Comparison of ENCODE assay signal across 19 cellular contexts in the genomic region with DNA sequence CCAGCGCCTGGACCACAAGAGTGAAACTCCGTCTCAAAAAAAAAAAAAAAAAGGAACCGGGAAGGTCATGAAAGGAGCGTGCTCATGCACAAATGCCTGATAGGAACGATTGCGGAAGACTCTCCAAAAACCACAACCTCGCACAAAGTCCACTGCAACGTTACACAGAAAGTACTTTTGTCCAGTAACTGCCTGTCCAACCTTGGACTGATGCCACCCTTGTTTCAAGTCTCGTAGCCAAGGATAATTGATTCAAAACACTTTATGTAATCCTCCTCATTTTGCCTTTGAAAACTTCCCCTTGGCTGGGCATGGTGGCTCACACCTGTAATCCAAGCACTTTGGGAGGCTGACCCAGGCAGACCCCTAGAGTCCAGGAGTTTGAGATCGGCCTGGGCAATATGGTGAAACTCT. TPM values are rescaled to one million over a fixed set of nuclear protein-coding genes. Genes with fewer than 3 reads are reported as not detected.
DNase-seq lines count a peak whose midpoint lies in the region; ATAC-seq, FAIRE-seq and TF ChIP-seq lines count a peak whose summit lies in the region.
"Had no signal": no experiment of that assay in that cellular context is flagged by ENCODE, and none has a peak within 500 bp of the region (broad histone marks: within the 10 kb centered on the region; RNA-seq: fewer than 3 reads in every experiment).

No MANE protein-coding gene starts in this region.

- H3K4me3 ChIP-seq in HepG2 (replicated peaks in 1 of 3; ENCODE audit: insufficient read depth in 1 of 3, low read depth in 2 of 3, low read length in 3 of 3) (no peak overlapping the region), A673 (ENCODE audit: low read depth, low read length, poor library complexity, severe bottlenecking) (no peak overlapping the region)
- H3K4me3 ChIP-seq: PC-9 had no signal

- in situ Hi-C loops in HepG2 (cut with HindIII; ENCODE audit: extremely low pct_ligation_motif_present, low pct_unique_long_range_greater_than_20kb), result no loop called here

- H3K9ac ChIP-seq in HepG2 (ENCODE audit: insufficient read depth, low read depth, low read length), result peak overlapping the region; percentile 47

- no peak overlapping the region for H2AFZ ChIP-seq in HepG2 (ENCODE audit: low read length)
- H2AFZ ChIP-seq: PC-9 had no signal

- DNase-seq in MV-4-11 (lab: John Stamatoyannopoulos, UW) (peak; percentile 96), amniotic epithelial cell (ENCODE audit: low read depth) (peak; percentile 39), HepG2 (ENCODE audit: low spot score) (peak; percentile 98), A673 (ENCODE audit: low spot score) (no peak), T-helper 2 cell (no peak)
- DNase-seq in stimulated activated naive B cell treated with anti-CD40 and anti-IgM and Interleukin-4, amounts not matched to agents 10 μg/mL and 1 μg/mL and 100 μg/mL, for 72 hours, result no peak
- DNase-seq: activated CD4-positive, alpha-beta T cell treated with anti-CD3 and anti-CD28 coated beads, Interleukin-2, amount 50 U/mL, for 1 hour; activated naive CD4-positive, alpha-beta T cell treated with anti-CD3 and anti-CD28 coated beads for 36 hours; foreskin fibroblast; H9; IMR-90; NCI-H2081 treated with DMSO at 0.1 percent for 48 hours; PC-9; right cardiac atrium; stimulated activated CD4-positive, alpha-beta T cell treated with anti-CD3 and anti-CD28 coated beads, Interleukin-1b, Interleukin-23, amount 100 ng/mL, for 48 hours had no signal

- H3K4me1 ChIP-seq in HepG2 (ENCODE audit: insufficient read depth, low read length), result peaks cover 71% of the 10 kb centered on the region
- H3K4me1 ChIP-seq in A673 (ENCODE audit: insufficient read depth, low read length, poor library complexity, severe bottlenecking), result no peaks in the 10 kb centered on the region

- H3K4me2 ChIP-seq in HepG2 (ENCODE audit: low read depth, low read length), result peak overlapping the region; percentile 62
- H3K4me2 ChIP-seq: PC-9 had no signal

- ATAC-seq in HepG2 (peak; percentile 77), GM21381 (IDR thresholded peaks at IDR 0.05; ENCODE audit: unreplicated experiment) (no peak), HG03565 (IDR thresholded peaks at IDR 0.05; ENCODE audit: unreplicated experiment) (no peak)
- no peak for ATAC-seq in stimulated activated naive B cell treated with anti-CD40 and anti-IgM and Interleukin-4, amounts not matched to agents 10 μg/mL and 1 μg/mL and 100 μg/mL, for 72 hours (replicated peaks)

- H3K9me3 Mint-ChIP-seq in stimulated activated naive B cell treated with anti-CD40 and anti-IgM and Interleukin-4, amounts not matched to agents 10 μg/mL and 1 μg/mL and 100 μg/mL, for 72 hours, result no peaks in the 10 kb centered on the region
- H3K9me3 Mint-ChIP-seq: activated naive CD4-positive, alpha-beta T cell treated with anti-CD3 and anti-CD28 coated beads for 36 hours; H9 had no signal

- TF ChIP-seq RAD21 in HepG2 (CRISPR knock-in tag; IDR thresholded peaks at IDR 0.05), result no peak

- peaks cover 5 to 7% of the 10 kb centered on the region in 2 donors for H3K4me1 Mint-ChIP-seq in stimulated activated naive B cell treated with anti-CD40 and anti-IgM and Interleukin-4, amounts not matched to agents 10 μg/mL and 1 μg/mL and 100 μg/mL, for 72 hours
- H3K4me1 Mint-ChIP-seq: H9 had no signal

- H3K4me3 Mint-ChIP-seq in stimulated activated naive B cell treated with anti-CD40 and anti-IgM and Interleukin-4, amounts not matched to agents 10 μg/mL and 1 μg/mL and 100 μg/mL, for 72 hours, result no peak overlapping the region
- H3K4me3 Mint-ChIP-seq: activated naive CD4-positive, alpha-beta T cell treated with anti-CD3 and anti-CD28 coated beads for 36 hours; H9 had no signal

- H3K9me3 ChIP-seq in HepG2 (ENCODE audit: low read length), result no peaks in the 10 kb centered on the region
- no peaks in the 10 kb centered on the region for H3K9me3 ChIP-seq in A673 (ENCODE audit: low read depth, low read length, poor library complexity, severe bottlenecking)

- TF ChIP-seq POLR2A in HepG2 (IDR thresholded peaks at IDR 0.05; ENCODE audit: insufficient read depth in 1 of 2, low read depth in 2 of 2, low read length in 2 of 2), result no peak; a peak in 1 of 4 replicates

- TF ChIP-seq CTCF in HepG2 (CRISPR knock-in tag; IDR thresholded peaks at IDR 0.05) (no peak), A673 (conservative IDR thresholded peaks at IDR 0.05; ENCODE audit: low read depth, low read length) (no peak)

- CTCF ChIA-PET in HepG2 (lab: Yijun Ruan, JAX; ENCODE audit: low intra/inter-chr PET ratio, low total read pairs) (no interaction called here), A673 (lab: Charles Lee) (no interaction called here)

- intact Hi-C loops in HepG2 (cut with micrococcal nuclease; ENCODE audit: unreplicated experiment) (no loop called here), A673 (cut with micrococcal nuclease; ENCODE audit: unreplicated experiment) (no loop called here)

- H3K27me3 ChIP-seq in HepG2 (ENCODE audit: control insufficient read depth in 1 of 2, insufficient read depth in 2 of 2, low read length in 2 of 2) (no peaks in the 10 kb centered on the region), A673 (replicated peaks; ENCODE audit: insufficient read depth, low read depth, low read length, poor library complexity) (no peaks in the 10 kb centered on the region)

- FAIRE-seq in HepG2 (lab: Jason Lieb, UNC), result peak; percentile 97
- FAIRE-seq: colon had no signal

- no peaks in the 10 kb centered on the region for H3K36me3 Mint-ChIP-seq in stimulated activated naive B cell treated with anti-CD40 and anti-IgM and Interleukin-4, amounts not matched to agents 10 μg/mL and 1 μg/mL and 100 μg/mL, for 72 hours

- H3K36me3 ChIP-seq in HepG2 (replicated peaks in 1 of 2; ENCODE audit: control insufficient read depth in 1 of 2, insufficient read depth in 2 of 2, low read length in 2 of 2) (no peaks in the 10 kb centered on the region), A673 (ENCODE audit: insufficient read depth, low read length, poor library complexity, severe bottlenecking) (no peaks in the 10 kb centered on the region)

- POLR2A ChIA-PET in HepG2 (lab: Yijun Ruan, JAX), result interaction anchor here (0.8 to 4.0 kb wide), 4 partner anchors 12 to 110 kb away, joined by 3 to 16 read pairs (median 6); a partner anchor contains a TSS
- POLR2A ChIA-PET in A673 (lab: Charles Lee; ENCODE audit: low non-redundant PET), result no interaction called here

- BruUV-seq in HepG2 (replicated peaks; lab: Mats Ljungman, UMichigan), result no TSS peak
- BruUV-seq in A673 (replicated peaks; lab: Mats Ljungman, UMichigan), result no TSS peak

- WGBS in HepG2 (ENCODE audit: low lambda C conversion rate), result 3% methylated on average over 10 of the region's 10 CpGs

- H3K27ac ChIP-seq in HepG2 (ENCODE audit: extremely low read length, insufficient read depth, low read length) (peak overlapping the region; percentile 95), A673 (ENCODE audit: low read depth, low read length, poor library complexity, severe bottlenecking) (no peak overlapping the region)
- H3K27ac ChIP-seq: PC-9 had no signal

- no peaks in the 10 kb centered on the region for H4K20me1 ChIP-seq in HepG2 (ENCODE audit: insufficient read depth, low read length)

- H3K27ac Mint-ChIP-seq in stimulated activated naive B cell treated with anti-CD40 and anti-IgM and Interleukin-4, amounts not matched to agents 10 μg/mL and 1 μg/mL and 100 μg/mL, for 72 hours, result peak overlapping the region; percentile 33
- H3K27ac Mint-ChIP-seq: activated naive CD4-positive, alpha-beta T cell treated with anti-CD3 and anti-CD28 coated beads for 36 hours; H9 had no signal

- H3K27me3 Mint-ChIP-seq in stimulated activated naive B cell treated with anti-CD40 and anti-IgM and Interleukin-4, amounts not matched to agents 10 μg/mL and 1 μg/mL and 100 μg/mL, for 72 hours, result no peaks in the 10 kb centered on the region

- TF ChIP-seq EP300 in HepG2 (IDR thresholded peaks at IDR 0.05; ENCODE audit: low read depth in 2 of 2, low read length in 2 of 2) (peak; percentile 90 to 94), HepG2 (CRISPR knock-in tag; IDR thresholded peaks at IDR 0.05; ENCODE audit: borderline replicate concordance) (peak; percentile 93)

- H3K79me2 ChIP-seq in HepG2 (ENCODE audit: insufficient read depth, low read length), result peaks cover 15% of the 10 kb centered on the region

RNA-seq across cellular contexts. Expression of a gene that starts 13.7 kb away (rescaled TPM):
- total RNA-seq in HepG2 (2016; rRNA removed; fragmentation: Illumina TruSeq; extraction: Trizol), result not detected in 2 replicates
- not detected in 2 replicates for total RNA-seq in HepG2 (2016; cell fraction: cytosol; rRNA removed; fragmentation: Illumina TruSeq; extraction: Trizol; ENCODE audit: low read depth)
- not detected in 2 replicates for total RNA-seq in HepG2 (2016; cell fraction: insoluble cytoplasmic fraction; rRNA removed; fragmentation: Illumina TruSeq; extraction: Trizol)
- total RNA-seq in HepG2 (2016; cell fraction: membrane; rRNA removed; fragmentation: Illumina TruSeq; extraction: Trizol), result 0.93 TPM in 1 of 2 replicates, not detected in the other
- not detected in 2 replicates for total RNA-seq in HepG2 (2016; cell fraction: nucleus; rRNA removed; fragmentation: Illumina TruSeq; extraction: Trizol)
- 0.73 and 0.85 TPM in 2 replicates for polyA plus RNA-seq in HepG2 (2011; rRNA removed)
- polyA plus RNA-seq in HepG2 (2011; cell fraction: cytosol; rRNA removed), result 1.6 and 1.9 TPM in 2 replicates
- polyA plus RNA-seq in HepG2 (2011; cell fraction: nucleus; rRNA removed), result 1.7 and 2.4 TPM in 2 replicates
- polyA plus RNA-seq in HepG2 (2012), result 0.35 TPM in 1 of 2 replicates, not detected in the other
- polyA plus RNA-seq in HepG2 (2016; cell fraction: cytosol; fragmentation: Illumina TruSeq; extraction: Trizol; ENCODE audit: low read depth), result not detected in 2 replicates
- polyA plus RNA-seq in HepG2 (2016; cell fraction: insoluble cytoplasmic fraction; fragmentation: Illumina TruSeq; extraction: Trizol; ENCODE audit: low read depth), result not detected in 2 replicates
- polyA plus RNA-seq in HepG2 (2016; cell fraction: membrane; fragmentation: Illumina TruSeq; extraction: Trizol; ENCODE audit: low read depth), result 0.63 TPM in 1 of 2 replicates, not detected in the other
- not detected in 2 replicates for polyA plus RNA-seq in HepG2 (2016; cell fraction: nucleus; fragmentation: Illumina TruSeq; extraction: Trizol; ENCODE audit: insufficient read depth, low read depth)
- polyA minus RNA-seq in HepG2 (2011; rRNA and poly(A)+ RNA removed; ENCODE audit: low replicate concordance), result 0.58 TPM in 1 of 2 replicates, not detected in the other
- polyA minus RNA-seq in HepG2 (2011; cell fraction: cytosol; rRNA and poly(A)+ RNA removed), result not detected in 2 replicates
- polyA minus RNA-seq in HepG2 (2011; cell fraction: nucleus; rRNA and poly(A)+ RNA removed), result 0.99 TPM in 1 of 2 replicates, not detected in the other
- total RNA-seq in A673 (2021), result not detected in 2 replicates
- total RNA-seq: activated naive CD4-positive, alpha-beta T cell treated with anti-CD3 and anti-CD28 coated beads for 36 hours; H9; IMR-90; NCI-H460 had no signal
- polyA plus RNA-seq: IMR-90, right cardiac atrium had no signal

RNA-seq across cellular contexts. Expression of a gene that starts 15.3 kb away (rescaled TPM):
- 0.62 and 1.6 TPM in 2 replicates for total RNA-seq in HepG2 (2016; rRNA removed; fragmentation: Illumina TruSeq; extraction: Trizol)
- 1.0 and 1.2 TPM in 2 replicates for total RNA-seq in HepG2 (2016; cell fraction: cytosol; rRNA removed; fragmentation: Illumina TruSeq; extraction: Trizol; ENCODE audit: low read depth)
- total RNA-seq in HepG2 (2016; cell fraction: insoluble cytoplasmic fraction; rRNA removed; fragmentation: Illumina TruSeq; extraction: Trizol), result 0.30 and 1.3 TPM in 2 replicates
- total RNA-seq in HepG2 (2016; cell fraction: membrane; rRNA removed; fragmentation: Illumina TruSeq; extraction: Trizol), result 0.49 and 0.59 TPM in 2 replicates
- total RNA-seq in HepG2 (2016; cell fraction: nucleus; rRNA removed; fragmentation: Illumina TruSeq; extraction: Trizol), result 2.3 and 2.9 TPM in 2 replicates
- 13.6 and 20.4 TPM in 2 replicates for polyA plus RNA-seq in HepG2 (2011; rRNA removed)
- polyA plus RNA-seq in HepG2 (2011; cell fraction: cytosol; rRNA removed), result 3.4 and 3.8 TPM in 2 replicates
- polyA plus RNA-seq in HepG2 (2011; cell fraction: nucleus; rRNA removed), result 230 and 249 TPM in 2 replicates
- 8.4 and 11.4 TPM in 2 replicates for polyA plus RNA-seq in HepG2 (2012)
- polyA plus RNA-seq in HepG2 (2016; cell fraction: cytosol; fragmentation: Illumina TruSeq; extraction: Trizol; ENCODE audit: low read depth), result 0.35 and 0.73 TPM in 2 replicates
- polyA plus RNA-seq in HepG2 (2016; cell fraction: insoluble cytoplasmic fraction; fragmentation: Illumina TruSeq; extraction: Trizol; ENCODE audit: low read depth), result 0.66 and 0.96 TPM in 2 replicates
- 0.66 and 0.81 TPM in 2 replicates for polyA plus RNA-seq in HepG2 (2016; cell fraction: membrane; fragmentation: Illumina TruSeq; extraction: Trizol; ENCODE audit: low read depth)
- polyA plus RNA-seq in HepG2 (2016; cell fraction: nucleus; fragmentation: Illumina TruSeq; extraction: Trizol; ENCODE audit: insufficient read depth, low read depth), result 16.2 and 18.9 TPM in 2 replicates
- 4.4 TPM in 1 of 2 replicates, not detected in the other for polyA minus RNA-seq in HepG2 (2011; rRNA and poly(A)+ RNA removed; ENCODE audit: low replicate concordance)
- polyA minus RNA-seq in HepG2 (2011; cell fraction: cytosol; rRNA and poly(A)+ RNA removed), result 0.69 and 2.0 TPM in 2 replicates
- polyA minus RNA-seq in HepG2 (2011; cell fraction: nucleus; rRNA and poly(A)+ RNA removed), result 10.0 and 11.6 TPM in 2 replicates
- 0.69 and 0.96 TPM in 2 replicates for total RNA-seq in A673 (2021)

RNA-seq across cellular contexts. Expression of a gene that starts 29.4 kb away (rescaled TPM):
- total RNA-seq in HepG2 (2016; rRNA removed; fragmentation: Illumina TruSeq; extraction: Trizol), result 0.73 and 1.7 TPM in 2 replicates
- not detected in 2 replicates for total RNA-seq in HepG2 (2016; cell fraction: cytosol; rRNA removed; fragmentation: Illumina TruSeq; extraction: Trizol; ENCODE audit: low read depth)
- 0.80 and 2.9 TPM in 2 replicates for total RNA-seq in HepG2 (2016; cell fraction: insoluble cytoplasmic fraction; rRNA removed; fragmentation: Illumina TruSeq; extraction: Trizol)
- 0.77 TPM in 1 of 2 replicates, not detected in the other for total RNA-seq in HepG2 (2016; cell fraction: membrane; rRNA removed; fragmentation: Illumina TruSeq; extraction: Trizol)
- not detected in 2 replicates for total RNA-seq in HepG2 (2016; cell fraction: nucleus; rRNA removed; fragmentation: Illumina TruSeq; extraction: Trizol)
- 2.1 and 4.0 TPM in 2 replicates for polyA plus RNA-seq in HepG2 (2011; rRNA removed)
- polyA plus RNA-seq in HepG2 (2011; cell fraction: cytosol; rRNA removed), result 4.6 and 7.7 TPM in 2 replicates
- 2.3 and 3.2 TPM in 2 replicates for polyA plus RNA-seq in HepG2 (2011; cell fraction: nucleus; rRNA removed)
- polyA plus RNA-seq in HepG2 (2012), result 1.6 and 3.8 TPM in 2 replicates
- polyA plus RNA-seq in HepG2 (2016; cell fraction: cytosol; fragmentation: Illumina TruSeq; extraction: Trizol; ENCODE audit: low read depth), result 0.27 and 0.35 TPM in 2 replicates
- polyA plus RNA-seq in HepG2 (2016; cell fraction: insoluble cytoplasmic fraction; fragmentation: Illumina TruSeq; extraction: Trizol; ENCODE audit: low read depth), result 1.1 and 1.9 TPM in 2 replicates
- 0.50 TPM in 1 of 2 replicates, not detected in the other for polyA plus RNA-seq in HepG2 (2016; cell fraction: membrane; fragmentation: Illumina TruSeq; extraction: Trizol; ENCODE audit: low read depth)
- 2.2 TPM in 1 of 2 replicates, not detected in the other for polyA plus RNA-seq in HepG2 (2016; cell fraction: nucleus; fragmentation: Illumina TruSeq; extraction: Trizol; ENCODE audit: insufficient read depth, low read depth)
- 0.37 TPM in 1 of 2 replicates, not detected in the other for polyA minus RNA-seq in HepG2 (2011; rRNA and poly(A)+ RNA removed; ENCODE audit: low replicate concordance)
- polyA minus RNA-seq in HepG2 (2011; cell fraction: cytosol; rRNA and poly(A)+ RNA removed), result 2.1 TPM in 1 of 2 replicates, not detected in the other
- not detected in 2 replicates for polyA minus RNA-seq in HepG2 (2011; cell fraction: nucleus; rRNA and poly(A)+ RNA removed)
- not detected in 2 replicates for total RNA-seq in A673 (2021)
- total RNA-seq: activated naive CD4-positive, alpha-beta T cell treated with anti-CD3 and anti-CD28 coated beads for 36 hours; IMR-90; NCI-H460; PC-9; right cardiac atrium had no signal
- polyA plus RNA-seq: IMR-90 had no signal

RNA-seq across cellular contexts. Expression of a gene that starts 53.1 kb away (rescaled TPM):
- total RNA-seq in HepG2 (2016; rRNA removed; fragmentation: Illumina TruSeq; extraction: Trizol) (0.24 and 0.32 TPM in 2 replicates), A673 (2021) (0.32 and 0.81 TPM in 2 replicates)
- not detected in 2 replicates for total RNA-seq in HepG2 (2016; cell fraction: cytosol; rRNA removed; fragmentation: Illumina TruSeq; extraction: Trizol; ENCODE audit: low read depth)
- 0.39 TPM in 1 of 2 replicates, not detected in the other for total RNA-seq in HepG2 (2016; cell fraction: insoluble cytoplasmic fraction; rRNA removed; fragmentation: Illumina TruSeq; extraction: Trizol)
- 0.31 TPM in 1 of 2 replicates, not detected in the other for total RNA-seq in HepG2 (2016; cell fraction: membrane; rRNA removed; fragmentation: Illumina TruSeq; extraction: Trizol)
- total RNA-seq in HepG2 (2016; cell fraction: nucleus; rRNA removed; fragmentation: Illumina TruSeq; extraction: Trizol), result 0.28 and 0.41 TPM in 2 replicates
- polyA plus RNA-seq in HepG2 (2011; rRNA removed), result 0.48 and 0.71 TPM in 2 replicates
- polyA plus RNA-seq in HepG2 (2011; cell fraction: cytosol; rRNA removed), result 0.26 and 0.30 TPM in 2 replicates
- 2.4 and 2.9 TPM in 2 replicates for polyA plus RNA-seq in HepG2 (2011; cell fraction: nucleus; rRNA removed)
- polyA plus RNA-seq in HepG2 (2012), result 0.59 and 0.87 TPM in 2 replicates
- polyA plus RNA-seq in HepG2 (2016; cell fraction: cytosol; fragmentation: Illumina TruSeq; extraction: Trizol; ENCODE audit: low read depth), result 0.17 TPM in 1 of 2 replicates, not detected in the other
- not detected in 2 replicates for polyA plus RNA-seq in HepG2 (2016; cell fraction: insoluble cytoplasmic fraction; fragmentation: Illumina TruSeq; extraction: Trizol; ENCODE audit: low read depth)
- 0.26 TPM in 1 of 2 replicates, not detected in the other for polyA plus RNA-seq in HepG2 (2016; cell fraction: membrane; fragmentation: Illumina TruSeq; extraction: Trizol; ENCODE audit: low read depth)
- polyA plus RNA-seq in HepG2 (2016; cell fraction: nucleus; fragmentation: Illumina TruSeq; extraction: Trizol; ENCODE audit: insufficient read depth, low read depth), result 2.4 TPM in 1 of 2 replicates, not detected in the other
- polyA minus RNA-seq in HepG2 (2011; rRNA and poly(A)+ RNA removed; ENCODE audit: low replicate concordance), result 0.42 and 0.68 TPM in 2 replicates
- polyA minus RNA-seq in HepG2 (2011; cell fraction: cytosol; rRNA and poly(A)+ RNA removed), result not detected in 2 replicates
- polyA minus RNA-seq in HepG2 (2011; cell fraction: nucleus; rRNA and poly(A)+ RNA removed), result 0.90 and 3.0 TPM in 2 replicates
- total RNA-seq: activated naive CD4-positive, alpha-beta T cell treated with anti-CD3 and anti-CD28 coated beads for 36 hours; IMR-90; NCI-H460 had no signal

Comparison
In these comparisons a context has a peak if more than half of its experiments do, and no peak if none do; other contexts are left out.
1. DNase-seq: peak in MV-4-11 (single experiment), amniotic epithelial cell (single experiment) and HepG2 (single experiment); none in stimulated activated naive B cell treated with anti-CD40 and anti-IgM and Interleukin-4, amounts not matched to agents 10 μg/mL and 1 μg/mL and 100 μg/mL, for 72 hours (single experiment), A673 (single experiment) and T-helper 2 cell (0 of 5).